Comparison of ENCODE assay signal across 1 cellular context in genomic region chr12:56724989-56725722, GRCh38.
TF ChIP-seq lines count a peak whose summit lies in the region.

TSS of gene NACA (minus strand) at chr12:56725299. CDS start at chr12:56724521, 778 bp downstream.

TF ChIP-seq in WTC11, 78 proteins besides CTCF, POLR2A, EP300 and RAD21 (continued from another document):
- TF ChIP-seq TEAD1 (CRISPR knock-in tag; IDR thresholded peaks at IDR 0.05) (peak; percentile 44; the same call in 1 of the 2 replicates), ZNF232 (CRISPR knock-in tag; IDR thresholded peaks at IDR 0.05) (no peak), NFYB (CRISPR knock-in tag; conservative IDR thresholded peaks at IDR 0.05; ENCODE audit: low read depth) (no peak; the same call in 1 of the 2 replicates), NFE2L1 (CRISPR knock-in tag; IDR thresholded peaks at IDR 0.05) (no peak), KAT7 (CRISPR knock-in tag; IDR thresholded peaks at IDR 0.05; ENCODE audit: borderline replicate concordance) (0 out of 2 replicates have a peak, but pooled peaks have one; percentile 29), ZNF138 (CRISPR knock-in tag; conservative IDR thresholded peaks at IDR 0.05) (no peak), ATF6 (CRISPR knock-in tag; IDR thresholded peaks at IDR 0.05) (no peak), ATF3 (CRISPR knock-in tag; conservative IDR thresholded peaks at IDR 0.05) (no peak), ATF1 (CRISPR knock-in tag; IDR thresholded peaks at IDR 0.05) (no peak), TEAD4 (CRISPR knock-in tag; IDR thresholded peaks at IDR 0.05) (no peak), STAT6 (CRISPR knock-in tag; conservative IDR thresholded peaks at IDR 0.05; ENCODE audit: low read depth) (no peak), MAX (CRISPR knock-in tag; IDR thresholded peaks at IDR 0.05) (peak; percentile 96), ZSCAN18 (CRISPR knock-in tag; IDR thresholded peaks at IDR 0.05) (no peak), NR3C1 (CRISPR knock-in tag; conservative IDR thresholded peaks at IDR 0.05; ENCODE audit: low read depth) (no peak), GABPB1 (CRISPR knock-in tag; IDR thresholded peaks at IDR 0.05) (peak; percentile 76; the same call in 1 of the 2 replicates), CBFB (CRISPR knock-in tag; IDR thresholded peaks at IDR 0.05; ENCODE audit: low read depth) (no peak), ZNF317 (CRISPR knock-in tag; IDR thresholded peaks at IDR 0.05; ENCODE audit: borderline replicate concordance, low read depth) (no peak), GRHL2 (CRISPR knock-in tag; IDR thresholded peaks at IDR 0.05; ENCODE audit: insufficient replicate concordance, severe bottlenecking) (no peak), MXD4 (CRISPR knock-in tag; IDR thresholded peaks at IDR 0.05; ENCODE audit: borderline replicate concordance) (no peak), ZNF423 (CRISPR knock-in tag; IDR thresholded peaks at IDR 0.05) (no peak), ESRRA (CRISPR knock-in tag; IDR thresholded peaks at IDR 0.05; ENCODE audit: borderline replicate concordance) (no peak; the same call in 1 of the 2 replicates), SOX15 (CRISPR knock-in tag; IDR thresholded peaks at IDR 0.05) (no peak), CDX4 (CRISPR knock-in tag; IDR thresholded peaks at IDR 0.05; ENCODE audit: borderline replicate concordance) (no peak), HMGXB4 (CRISPR knock-in tag; IDR thresholded peaks at IDR 0.05) (peak; percentile 82; the same call in 1 of the 2 replicates), PRRX2 (CRISPR knock-in tag; IDR thresholded peaks at IDR 0.05) (no peak), MLX (CRISPR knock-in tag; IDR thresholded peaks at IDR 0.05) (no peak), ZNF512 (CRISPR knock-in tag; IDR thresholded peaks at IDR 0.05; ENCODE audit: borderline replicate concordance) (no peak), ZBTB43 (CRISPR knock-in tag; IDR thresholded peaks at IDR 0.05) (peak; percentile 81), CREB1 (CRISPR knock-in tag; IDR thresholded peaks at IDR 0.05) (no peak), E2F5 (CRISPR knock-in tag; IDR thresholded peaks at IDR 0.05) (peak; percentile 72; the same call in 1 of the 2 replicates), TP53 (CRISPR knock-in tag; IDR thresholded peaks at IDR 0.05) (no peak), FOXK1 (CRISPR knock-in tag; IDR thresholded peaks at IDR 0.05) (peak; percentile 93), FOXP1 (CRISPR knock-in tag; IDR thresholded peaks at IDR 0.05; ENCODE audit: borderline replicate concordance) (peak; percentile 86; the same call in 1 of the 2 replicates), EMX1 (CRISPR knock-in tag; IDR thresholded peaks at IDR 0.05) (no peak), ERG (CRISPR knock-in tag; IDR thresholded peaks at IDR 0.05) (no peak), IRF2 (CRISPR knock-in tag; IDR thresholded peaks at IDR 0.05; ENCODE audit: borderline replicate concordance, low read depth) (no peak), ETV6 (CRISPR knock-in tag; IDR thresholded peaks at IDR 0.05) (peak; percentile 58), ATF2 (CRISPR knock-in tag; IDR thresholded peaks at IDR 0.05; ENCODE audit: borderline replicate concordance, low read depth) (no peak), JAZF1 (CRISPR knock-in tag; IDR thresholded peaks at IDR 0.05) (no peak), SP1 (CRISPR knock-in tag; conservative IDR thresholded peaks at IDR 0.05) (peak; percentile 80)
TF ChIP-seq in WTC11: peak in this region for 23.
